Comparison of ENCODE assay signal across 21 cellular contexts in genomic region chr16:70790815-70791214, GRCh38. TPM values are rescaled to one million over a fixed set of nuclear protein-coding genes. Genes with fewer than 3 reads are reported as not detected.
A peak's percentile ranks its signal among the peaks of the same experiment; 100 is the strongest.
DNase-seq lines count a peak whose midpoint lies in the region; ATAC-seq and TF ChIP-seq lines count a peak whose summit lies in the region.
"Had no signal": no experiment of that assay in that cellular context is flagged by ENCODE, and none has a peak within 500 bp of the region (broad histone marks: within the 10 kb centered on the region; RNA-seq: fewer than 3 reads in every experiment).

No MANE protein-coding gene starts in this region.

- ATAC-seq in WTC11 (peak; percentile 31; the same call in 1 of the 2 replicates), esophagus mucosa (peak; percentile 16)
- ATAC-seq in naive thymus-derived CD4-positive, alpha-beta T cell, result no peak
- ATAC-seq: GM12878 had no signal

- H3K27me3 ChIP-seq in cardiac muscle cell (no peaks in the 10 kb centered on the region), right atrium auricular region (no peaks in the 10 kb centered on the region), spleen (replicated peaks in 1 of 7) (no peaks in the 10 kb centered on the region), uterus (no peaks in the 10 kb centered on the region)
- no peaks in the 10 kb centered on the region for H3K27me3 ChIP-seq in naive thymus-derived CD4-positive, alpha-beta T cell (ENCODE audit: control insufficient read depth in 2 of 2, insufficient read depth in 2 of 2, low read length in 2 of 2)

- H3K36me3 Mint-ChIP-seq in WTC11, result no peaks in the 10 kb centered on the region; the same call in 1 of the 2 replicates
- H3K36me3 Mint-ChIP-seq in naive thymus-derived CD4-positive, alpha-beta T cell, result peaks cover 0 to 16% (median 0%) of the 10 kb centered on the region in 5 donors

- in situ Hi-C loops in KBM-7 (cut with MboI; ENCODE audit: low pct_unique_long_range_greater_than_20kb, low sequenced_read_pairs), result no loop called here

- no peak for TF ChIP-seq CTCF in cardiac muscle cell (IDR thresholded peaks at IDR 0.05; ENCODE audit: low read depth, low read length)
- TF ChIP-seq CTCF in right atrium auricular region (IDR thresholded peaks at IDR 0.05), result no peak
- no peak for TF ChIP-seq CTCF in WTC11 (IDR thresholded peaks at IDR 0.05)
- TF ChIP-seq CTCF in spleen (IDR thresholded peaks at IDR 0.05 in 8 of 11, conservative IDR thresholded peaks at IDR 0.05 in 3 of 11), result no peak
- no peak for TF ChIP-seq CTCF in uterus (IDR thresholded peaks at IDR 0.05)

- DNase-seq in cardiac muscle cell (ENCODE audit: low read depth in 1 of 2, low spot score in 1 of 2), result no peak
- no peak for DNase-seq in right atrium auricular region (ENCODE audit: low spot score)
- no peak for DNase-seq in WTC11 (ENCODE audit: low spot score)
- DNase-seq in spleen, result no peak
- DNase-seq in uterus, result no peak
- DNase-seq in naive thymus-derived CD4-positive, alpha-beta T cell, result no peak
- DNase-seq in KBM-7, result no peak
- DNase-seq: AML-193, COR-L47, DMS153, HFFc6, NCI-H1417, NCI-H187, NCI-H2107, NCI-H510A, NCI-H82, SHP77 treated with DMSO at 0.1 percent for 48 hours had no signal

- H3K27ac ChIP-seq in cardiac muscle cell (peak overlapping the region; percentile 55), right atrium auricular region (no peak overlapping the region), spleen (peak overlapping the region in 5 of 8 donors; percentile 6 to 64 (median 41)), uterus (no peak overlapping the region)
- no peak overlapping the region for H3K27ac ChIP-seq in naive thymus-derived CD4-positive, alpha-beta T cell (ENCODE audit: low read depth, low read length)
- H3K27ac ChIP-seq: 22Rv1, C4-2B had no signal

- H3K4me3 ChIP-seq in cardiac muscle cell (no peak overlapping the region), right atrium auricular region (no peak overlapping the region), spleen (no peak overlapping the region), uterus (no peak overlapping the region)
- no peak overlapping the region for H3K4me3 ChIP-seq in naive thymus-derived CD4-positive, alpha-beta T cell (ENCODE audit: low read length)
- H3K4me3 ChIP-seq: GM12878 had no signal

- WGBS in spleen, 5 donors, result 58 to 82% (median 72%) methylated on average over 8 of the region's 8 CpGs

- TF ChIP-seq POLR2A in spleen (IDR thresholded peaks at IDR 0.05) (no peak), uterus (IDR thresholded peaks at IDR 0.05) (no peak)

- CTCF ChIA-PET in WTC11 (lab: Charles Lee), result interaction anchor here (0.9 to 1.0 kb wide), 2 partner anchors 76 to 111 kb away, joined by 3 read pairs; no protein-coding TSS in a partner anchor
- CTCF ChIA-PET in naive thymus-derived CD4-positive, alpha-beta T cell (lab: Charles Lee), result no interaction called here

- POLR2A ChIA-PET in WTC11 (lab: Charles Lee), result interaction anchor here (1.5 kb wide), 1 partner anchor 10 kb away, joined by 3 read pairs; the partner anchor contains the start of gene VAC14
- POLR2A ChIA-PET in naive thymus-derived CD4-positive, alpha-beta T cell (lab: Charles Lee), result no interaction called here

- peaks cover 20% of the 10 kb centered on the region for H3K4me1 Mint-ChIP-seq in WTC11
- H3K4me1 Mint-ChIP-seq in naive thymus-derived CD4-positive, alpha-beta T cell, result peaks cover 3 to 27% (median 21%) of the 10 kb centered on the region in 7 donors

- no peaks in the 10 kb centered on the region for H3K9me3 ChIP-seq in cardiac muscle cell (ENCODE audit: low read depth)
- no peaks in the 10 kb centered on the region for H3K9me3 ChIP-seq in right atrium auricular region
- H3K9me3 ChIP-seq in spleen, result no peaks in the 10 kb centered on the region
- no peaks in the 10 kb centered on the region for H3K9me3 ChIP-seq in uterus
- H3K9me3 ChIP-seq in naive thymus-derived CD4-positive, alpha-beta T cell (ENCODE audit: control insufficient read depth in 2 of 3, low read length in 3 of 3), result no peaks in the 10 kb centered on the region

- no peaks in the 10 kb centered on the region for H3K9me3 Mint-ChIP-seq in WTC11
- H3K9me3 Mint-ChIP-seq in naive thymus-derived CD4-positive, alpha-beta T cell, result no peaks in the 10 kb centered on the region
- H3K9me3 Mint-ChIP-seq: HFFc6 had no signal

- no peaks in the 10 kb centered on the region for H3K36me3 ChIP-seq in cardiac muscle cell
- H3K36me3 ChIP-seq in right atrium auricular region, result peaks cover 6% of the 10 kb centered on the region
- H3K36me3 ChIP-seq in spleen, result peaks cover 0 to 48% (median 9%) of the 10 kb centered on the region in 6 donors
- no peaks in the 10 kb centered on the region for H3K36me3 ChIP-seq in uterus
- peaks cover 0 to 45% (median 0%) of the 10 kb centered on the region in 3 experiments for H3K36me3 ChIP-seq in naive thymus-derived CD4-positive, alpha-beta T cell (ENCODE audit: control insufficient read depth in 2 of 3, insufficient read depth in 3 of 3, low read length in 3 of 3)

- intact Hi-C loops in spleen (cut with DNase I; ENCODE audit: low total_unique reads), result no loop called here
- intact Hi-C loops in uterus (cut with DNase I; ENCODE audit: low total_unique reads), result no loop called here
- intact Hi-C loops in naive thymus-derived CD4-positive, alpha-beta T cell (cut with micrococcal nuclease), result no loop called here

- H3K4me1 ChIP-seq in cardiac muscle cell (ENCODE audit: low read depth) (peaks cover 19% of the 10 kb centered on the region), right atrium auricular region (no peaks in the 10 kb centered on the region), spleen (peaks cover 3 to 87% (median 48%) of the 10 kb centered on the region in 6 donors), uterus (no peaks in the 10 kb centered on the region)
- no peaks in the 10 kb centered on the region for H3K4me1 ChIP-seq in naive thymus-derived CD4-positive, alpha-beta T cell (ENCODE audit: control insufficient read depth in 2 of 2, insufficient read depth in 2 of 2, low read length in 2 of 2)

- H3K27ac Mint-ChIP-seq in WTC11, result no peak overlapping the region
- H3K27ac Mint-ChIP-seq in naive thymus-derived CD4-positive, alpha-beta T cell, result peak overlapping the region in 2 of 9 donors; percentile 59 to 65
- H3K27ac Mint-ChIP-seq: HFFc6 had no signal

- no peaks in the 10 kb centered on the region for H3K27me3 Mint-ChIP-seq in WTC11 (ENCODE audit: low read depth)
- no peaks in the 10 kb centered on the region for H3K27me3 Mint-ChIP-seq in naive thymus-derived CD4-positive, alpha-beta T cell

- no peak overlapping the region for H3K4me3 Mint-ChIP-seq in WTC11
- H3K4me3 Mint-ChIP-seq in naive thymus-derived CD4-positive, alpha-beta T cell, result no peak overlapping the region
- H3K4me3 Mint-ChIP-seq: HFFc6 had no signal

TF ChIP-seq in WTC11, 78 proteins besides CTCF, POLR2A, EP300 and RAD21 (continues in another document):
- TF ChIP-seq ZNF416 (CRISPR knock-in tag; IDR thresholded peaks at IDR 0.05) (no peak), CDX4 (CRISPR knock-in tag; IDR thresholded peaks at IDR 0.05; ENCODE audit: borderline replicate concordance) (no peak), ZNF121 (CRISPR knock-in tag; IDR thresholded peaks at IDR 0.05) (no peak), KAT7 (CRISPR knock-in tag; IDR thresholded peaks at IDR 0.05; ENCODE audit: borderline replicate concordance) (no peak), MYBL2 (CRISPR knock-in tag; IDR thresholded peaks at IDR 0.05) (no peak), CBFB (CRISPR knock-in tag; IDR thresholded peaks at IDR 0.05; ENCODE audit: low read depth) (no peak), ELF4 (CRISPR knock-in tag; IDR thresholded peaks at IDR 0.05; ENCODE audit: low read depth) (no peak), MAX (CRISPR knock-in tag; IDR thresholded peaks at IDR 0.05) (no peak), E2F5 (CRISPR knock-in tag; IDR thresholded peaks at IDR 0.05) (no peak)

RNA-seq across cellular contexts. Expression of gene VAC14, which starts 10.1 kb away (rescaled TPM):
- total RNA-seq in cardiac muscle cell, result 62.8 and 86.6 TPM in 2 replicates
- polyA plus RNA-seq in cardiac muscle cell, result 63.9 and 78.9 TPM in 2 replicates
- total RNA-seq in right atrium auricular region, result 10 to 100 TPM; 22.1 to 26.5 TPM
- total RNA-seq in WTC11 (2021), result 58.0 to 60.9 TPM (median 60.1 TPM) in 3 replicates
- total RNA-seq in esophagus mucosa, result 22.0 TPM
- total RNA-seq in spleen, result 10 to 100 TPM; 43.4 to 70.0 (median 55.5) TPM
- 10 to 100 TPM; 29.1 to 35.6 (median 32.9) TPM for polyA plus RNA-seq in spleen
- 10 to 100 TPM in 3 of 4 donors, 1 to 10 TPM in 1; 4.7 to 30.6 (median 17.4) TPM for total RNA-seq in uterus
- total RNA-seq in naive thymus-derived CD4-positive, alpha-beta T cell, result 10 to 100 TPM; 36.7 to 47.1 (median 45.9) TPM
- 10 to 100 TPM; 29.2 to 61.2 TPM for polyA plus RNA-seq in naive thymus-derived CD4-positive, alpha-beta T cell

Comparison
In these comparisons a context has a peak if more than half of its experiments do, and no peak if none do; other contexts are left out.
1. H3K27ac ChIP-seq: peak in cardiac muscle cell (single experiment) and spleen (5 of 8); none in right atrium auricular region (0 of 2), uterus (0 of 2) and naive thymus-derived CD4-positive, alpha-beta T cell (single experiment).